Comparison of ENCODE assay signal across 20 cellular contexts in the genomic region with DNA sequence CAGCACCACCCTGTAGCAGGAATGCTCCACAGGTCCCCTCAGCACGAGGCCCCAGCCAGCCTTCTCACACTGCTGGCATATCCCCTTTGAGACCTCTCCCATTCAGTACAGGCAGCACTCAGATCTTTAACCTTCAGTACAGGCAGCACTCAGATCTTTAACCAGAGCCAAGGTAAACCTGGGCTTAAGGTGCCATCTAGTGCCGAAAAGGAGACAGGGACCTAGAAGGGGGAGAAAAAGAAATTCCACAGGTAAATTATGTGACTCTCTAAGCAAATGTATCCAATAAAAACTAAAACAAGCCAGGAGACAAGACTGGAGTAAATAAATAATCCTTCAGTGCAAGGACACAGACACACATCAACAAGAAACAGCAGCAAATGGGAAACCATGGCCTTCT.
A peak's percentile ranks its signal among the peaks of the same experiment; 100 is the strongest.
DNase-seq lines count a peak whose midpoint lies in the region; ATAC-seq and TF ChIP-seq lines count a peak whose summit lies in the region.
"Had no signal": no experiment of that assay in that cellular context is flagged by ENCODE, and none has a peak within 500 bp of the region (broad histone marks: within the 10 kb centered on the region; RNA-seq: fewer than 3 reads in every experiment).

No MANE protein-coding gene starts in this region.

- H3K4me3 ChIP-seq in OCI-LY1 (ENCODE audit: low read depth, low read length, poor library complexity, severe bottlenecking) (no peak overlapping the region), osteoblast (ENCODE audit: insufficient read depth, low read length) (no peak overlapping the region)
- H3K4me3 ChIP-seq: BLaER1, pancreas, smooth muscle cell had no signal

- no peak overlapping the region for H3K18ac ChIP-seq in H9 (ENCODE audit: insufficient read length, low read depth, low read length)

- peaks cover 4% of the 10 kb centered on the region for H3K27me3 Mint-ChIP-seq in H9 (ENCODE audit: low read depth)
- H3K27me3 Mint-ChIP-seq: stimulated activated naive B cell treated with anti-CD40 and anti-IgM and Interleukin-4, amounts not matched to agents 10 μg/mL and 1 μg/mL and 100 μg/mL, for 72 hours had no signal

- H4K91ac ChIP-seq in H9 (ENCODE audit: insufficient read length, low read depth, low read length), result no peak overlapping the region

- H3K79me2 ChIP-seq in H9 (ENCODE audit: insufficient read depth, low read length) (no peaks in the 10 kb centered on the region), OCI-LY1 (ENCODE audit: insufficient read depth, low read length) (no peaks in the 10 kb centered on the region), osteoblast (ENCODE audit: insufficient read depth, low read length) (no peaks in the 10 kb centered on the region)

- no peak overlapping the region for H2BK5ac ChIP-seq in H9 (ENCODE audit: insufficient read length, low read length)

- H3K4me1 Mint-ChIP-seq in H9, result peaks cover 3 to 7% of the 10 kb centered on the region in 2 experiments
- H3K4me1 Mint-ChIP-seq: stimulated activated naive B cell treated with anti-CD40 and anti-IgM and Interleukin-4, amounts not matched to agents 10 μg/mL and 1 μg/mL and 100 μg/mL, for 72 hours had no signal

- no peak overlapping the region for H2BK120ac ChIP-seq in H9 (ENCODE audit: low read depth, low read length, poor library complexity, severe bottlenecking)

- H3K14ac ChIP-seq in H9 (ENCODE audit: insufficient read depth, low read length), result no peak overlapping the region

- no peaks in the 10 kb centered on the region for H3K79me1 ChIP-seq in H9 (ENCODE audit: insufficient read depth, low read depth, low read length, poor library complexity, severe bottlenecking)

- H4K8ac ChIP-seq in H9 (replicated peaks; ENCODE audit: insufficient read length, low read depth, low read length), result no peak overlapping the region

- H2AFZ ChIP-seq in H9 (ENCODE audit: low read length) (no peak overlapping the region), OCI-LY1 (ENCODE audit: low read length) (no peak overlapping the region), osteoblast (ENCODE audit: low read length) (no peak overlapping the region)

- H3K36me3 ChIP-seq in OCI-LY1 (ENCODE audit: insufficient read depth, low read length) (no peaks in the 10 kb centered on the region), osteoblast (ENCODE audit: insufficient read depth, low read length) (no peaks in the 10 kb centered on the region)
- H3K36me3 ChIP-seq: BLaER1, pancreas had no signal

- no CpG with 5 or more reads among the region's 2 CpGs for WGBS in H9 (ENCODE audit: extremely low coverage, insufficient read length, low lambda C conversion rate)

- peaks cover 32 to 33% of the 10 kb centered on the region in 2 experiments for H3K9me3 Mint-ChIP-seq in H9

- no peak overlapping the region for H3T11ph ChIP-seq in H9 (ENCODE audit: low read length)

- H3K4me2 ChIP-seq in H9 (ENCODE audit: insufficient read depth, insufficient read length, low read length) (no peak overlapping the region), OCI-LY1 (ENCODE audit: low read length) (no peak overlapping the region), osteoblast (ENCODE audit: insufficient read depth, low read length) (no peak overlapping the region)
- H3K4me2 ChIP-seq: BLaER1, smooth muscle cell had no signal

- H3K27me3 ChIP-seq in H9 (ENCODE audit: insufficient read depth, low read length) (no peaks in the 10 kb centered on the region), OCI-LY1 (ENCODE audit: insufficient read depth, low read length) (no peaks in the 10 kb centered on the region; the same call in 1 of the 2 replicates), osteoblast (ENCODE audit: insufficient read depth, low read length) (no peaks in the 10 kb centered on the region)
- H3K27me3 ChIP-seq: BLaER1, pancreas had no signal

- ATAC-seq in left cardiac atrium (no peak), GM19467 (IDR thresholded peaks at IDR 0.05; ENCODE audit: unreplicated experiment) (no peak)
- ATAC-seq: activated T-cell treated with anti-CD3 and anti-CD28 coated beads, Interleukin-2, amount 50 U/mL, for 72 hours; pancreas; Right ventricle myocardium inferior; stimulated activated naive B cell treated with anti-CD40 and anti-IgM and Interleukin-4, amounts not matched to agents 10 μg/mL and 1 μg/mL and 100 μg/mL, for 72 hours had no signal

- H3K9me2 ChIP-seq in OCI-LY1 (ENCODE audit: low read depth, low read length), result no peaks in the 10 kb centered on the region; the same call in 1 of the 2 replicates

- no peak overlapping the region for H3K23ac ChIP-seq in H9 (ENCODE audit: insufficient read length, low read depth, low read length)

- H3K9me3 ChIP-seq in H9 (ENCODE audit: control insufficient read depth, low read depth, low read length), result peaks cover 7% of the 10 kb centered on the region
- H3K9me3 ChIP-seq in OCI-LY1 (ENCODE audit: low read length), result peaks cover 5% of the 10 kb centered on the region
- no peaks in the 10 kb centered on the region for H3K9me3 ChIP-seq in osteoblast (ENCODE audit: low read depth, low read length)

- no peak overlapping the region for H3K56ac ChIP-seq in H9 (ENCODE audit: insufficient read length, low read depth, low read length)

- H3K23me2 ChIP-seq in H9 (ENCODE audit: insufficient read length, low read depth, low read length, poor library complexity, severe bottlenecking), result no peaks in the 10 kb centered on the region

- no peak overlapping the region for H3K27ac ChIP-seq in H9 (ENCODE audit: insufficient read length, low read depth, low read length)
- no peak overlapping the region for H3K27ac ChIP-seq in OCI-LY1 (ENCODE audit: low read depth, low read length, poor library complexity, severe bottlenecking)
- H3K27ac ChIP-seq in osteoblast (ENCODE audit: low read depth, low read length), result no peak overlapping the region
- H3K27ac ChIP-seq: BLaER1, pancreas had no signal

- H3K27ac Mint-ChIP-seq in H9, result no peak overlapping the region
- H3K27ac Mint-ChIP-seq: activated T-cell treated with anti-CD3 and anti-CD28 coated beads, Interleukin-2, amount 50 U/mL, for 72 hours; stimulated activated naive B cell treated with anti-CD40 and anti-IgM and Interleukin-4, amounts not matched to agents 10 μg/mL and 1 μg/mL and 100 μg/mL, for 72 hours had no signal

- peaks cover 14 to 29% (median 23%) of the 10 kb centered on the region in 3 experiments for H3K36me3 Mint-ChIP-seq in H9 (ENCODE audit: insufficient read depth in 1 of 3, low read depth in 3 of 3)
- H3K36me3 Mint-ChIP-seq: stimulated activated naive B cell treated with anti-CD40 and anti-IgM and Interleukin-4, amounts not matched to agents 10 μg/mL and 1 μg/mL and 100 μg/mL, for 72 hours had no signal

- no peaks in the 10 kb centered on the region for H4K20me1 ChIP-seq in H9 (ENCODE audit: control insufficient read depth, insufficient read depth, insufficient read length)
- no peaks in the 10 kb centered on the region for H4K20me1 ChIP-seq in OCI-LY1 (ENCODE audit: insufficient read depth, low read length)
- no peaks in the 10 kb centered on the region for H4K20me1 ChIP-seq in osteoblast (ENCODE audit: insufficient read depth, low read length)
- H4K20me1 ChIP-seq: BLaER1 had no signal

- H3K9ac ChIP-seq in H9 (ENCODE audit: extremely low read depth, insufficient read length, low read length) (no peak overlapping the region), OCI-LY1 (ENCODE audit: low read length) (no peak overlapping the region)
- H3K9ac ChIP-seq: BLaER1 had no signal

- intact Hi-C loops in left cardiac atrium (cut with DNase I), result no loop called here

- H3K4me1 ChIP-seq in H9 (ENCODE audit: insufficient read depth, low read length) (no peaks in the 10 kb centered on the region), OCI-LY1 (ENCODE audit: insufficient read depth, low read length, severe bottlenecking) (no peaks in the 10 kb centered on the region), osteoblast (ENCODE audit: insufficient read depth, low read length) (no peaks in the 10 kb centered on the region)
- H3K4me1 ChIP-seq: BLaER1, pancreas had no signal

- H2AK5ac ChIP-seq in H9 (ENCODE audit: insufficient read length, low read length), result no peak overlapping the region

- no peak overlapping the region for H2BK20ac ChIP-seq in H9 (ENCODE audit: low read depth, low read length, poor library complexity, severe bottlenecking)

- DNase-seq in H9 (peak; percentile 55), NAMALWA (ENCODE audit: low spot score) (peak; percentile 28), left kidney (ENCODE audit: low read depth, low spot score) (peak; percentile 4), COLO829 (ENCODE audit: low spot score) (no peak), osteoblast (ENCODE audit: insufficient read length, low spot score, missing footprints) (no peak), left cardiac atrium (no peak)
- DNase-seq: activated CD4-positive, alpha-beta T cell treated with anti-CD3 and anti-CD28 coated beads for 48 hours; activated T-cell treated with anti-CD3 and anti-CD28 coated beads, Interleukin-2, amount 50 U/mL, for 72 hours; effector CD8-positive, alpha-beta T cell; hippocampal formation; NCI-H1092; NCI-H774; pancreas; stimulated activated naive B cell treated with anti-CD40 and anti-IgM and Interleukin-4, amounts not matched to agents 10 μg/mL and 1 μg/mL and 100 μg/mL, for 72 hours; trophoblast cell had no signal

- H3K4me3 Mint-ChIP-seq in H9, result no peak overlapping the region
- H3K4me3 Mint-ChIP-seq: activated T-cell treated with anti-CD3 and anti-CD28 coated beads, Interleukin-2, amount 50 U/mL, for 72 hours; stimulated activated naive B cell treated with anti-CD40 and anti-IgM and Interleukin-4, amounts not matched to agents 10 μg/mL and 1 μg/mL and 100 μg/mL, for 72 hours had no signal

- H2BK15ac ChIP-seq in H9 (ENCODE audit: low read depth, low read length), result no peak overlapping the region

- no peak overlapping the region for H2BK12ac ChIP-seq in H9 (ENCODE audit: insufficient read length, low read depth, low read length)

- TF ChIP-seq CTCF in H9 (conservative IDR thresholded peaks at IDR 0.05) (peak; percentile 79), OCI-LY1 (IDR thresholded peaks at IDR 0.05; ENCODE audit: low read length) (peak; percentile 54), osteoblast (IDR thresholded peaks at IDR 0.05; ENCODE audit: extremely low read depth, low read depth, low read length) (no peak)

- H4K5ac ChIP-seq in H9 (ENCODE audit: insufficient read length, low read depth, low read length), result no peak overlapping the region

- no peak overlapping the region for H3K4ac ChIP-seq in H9 (ENCODE audit: low read depth, low read length)

- no peaks in the 10 kb centered on the region for H3F3A ChIP-seq in OCI-LY1 (ENCODE audit: insufficient read depth, low read length)

Comparison
In these comparisons a context has a peak if more than half of its experiments do, and no peak if none do; other contexts are left out.
1. DNase-seq: peak in H9 (single experiment), NAMALWA (single experiment) and left kidney (single experiment); none in COLO829 (single experiment), osteoblast (single experiment) and left cardiac atrium (single experiment).